ENCODE assay signal across 18 cellular contexts in the genomic region with DNA sequence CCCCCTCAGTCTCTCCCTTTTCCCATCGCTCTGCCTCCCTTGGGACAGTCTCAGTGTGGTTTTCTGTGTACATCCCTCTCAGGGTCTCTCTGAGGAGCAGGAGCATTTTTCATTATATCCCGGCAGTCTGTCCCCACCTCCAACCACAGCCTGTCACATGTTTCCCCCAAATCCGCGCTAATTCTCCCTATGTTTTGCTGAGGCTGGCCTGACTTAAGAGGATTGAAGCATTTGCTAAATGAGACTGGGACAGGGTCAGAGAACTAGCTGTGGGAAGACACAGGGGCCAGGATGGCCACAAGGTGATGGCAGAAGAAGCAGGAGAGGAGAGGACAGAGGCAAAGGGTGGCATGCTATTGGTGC.
"Had no signal": no experiment of that assay in that cellular context is flagged by ENCODE, and none has a peak within 500 bp of the region (broad histone marks: within the 10 kb centered on the region; RNA-seq: fewer than 3 reads in every experiment).

No MANE protein-coding gene starts in this region.

- DNase-seq: KBM-7, MV-4-11, NCI-H1048, NCI-H1105, NCI-H1417, NCI-H1436 treated with DMSO at 0.1 percent for 48 hours, NCI-H1694, NCI-H187 treated with DMSO at 0.1 percent for 48 hours, NCI-H2029 treated with DMSO at 0.1 percent for 48 hours, NCI-H2171 treated with DMSO at 0.1 percent for 48 hours, NCI-H345, NCI-H446 treated with DMSO at 0.1 percent for 48 hours, NCI-H510A treated with DMSO at 0.1 percent for 48 hours, NCI-H526, Right ventricle myocardium superior, RPMI8226 had no signal

- ATAC-seq: SK-N-SH treated with all-trans-retinoic acid at 6 μM for 48 hours had no signal

- FAIRE-seq: RCC 7860 had no signal
